Comparison of ENCODE assay signal across 22 cellular contexts in the genomic region with DNA sequence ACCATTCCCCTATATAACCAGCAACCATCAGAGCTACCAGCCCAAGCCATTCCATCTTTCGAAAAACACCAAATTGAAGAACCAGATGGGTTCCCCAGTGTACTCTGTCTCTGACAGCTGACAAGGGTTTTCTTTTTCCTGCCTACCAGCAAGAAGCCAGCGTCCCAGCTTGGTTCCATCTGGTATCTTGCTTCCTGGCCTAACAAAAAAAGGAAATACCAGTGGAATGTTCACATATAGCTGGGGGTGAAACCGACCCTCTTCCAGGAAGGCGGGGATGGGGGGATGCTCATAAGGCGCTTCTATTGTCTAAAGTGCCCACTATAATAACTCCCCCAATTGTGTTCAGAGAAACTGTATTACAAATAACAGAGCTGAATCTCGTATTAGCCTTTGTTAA.
"Had no signal": no experiment of that assay in that cellular context is flagged by ENCODE, and none has a peak within 500 bp of the region (broad histone marks: within the 10 kb centered on the region; RNA-seq: fewer than 3 reads in every experiment).

No MANE protein-coding gene starts in this region.

- DNase-seq: dorsolateral prefrontal cortex; effector CD8-positive, alpha-beta T cell; esophagus squamous epithelium; foreskin keratinocyte; heart left ventricle; hippocampal formation; mammary epithelial cell; mucosa of descending colon; naive thymus-derived CD8-positive, alpha-beta T cell; psoas muscle; sigmoid colon; stimulated activated CD4-positive, alpha-beta T cell treated with anti-CD3 and anti-CD28 coated beads, Interleukin-2, amount 100 ng/mL, for 24 hours; stimulated activated CD4-positive, alpha-beta T cell treated with anti-CD3 and anti-CD28 coated beads, Interleukin-4, amount 100 ng/mL, for 4 hours; stimulated activated naive CD4-positive, alpha-beta T cell; stomach; substantia nigra; transverse colon had no signal

- H3K27me3 ChIP-seq: dorsolateral prefrontal cortex, esophagus squamous epithelium, foreskin keratinocyte, neutrophil, sigmoid colon, stomach, transverse colon had no signal

- H3K4me3 ChIP-seq: coronary artery, dorsolateral prefrontal cortex, esophagus squamous epithelium, heart left ventricle, mucosa of descending colon, psoas muscle, sigmoid colon, skin epidermis, stomach, thoracic aorta, transverse colon had no signal

- H3K9me3 ChIP-seq: mucosa of descending colon, neutrophil, thoracic aorta, transverse colon had no signal

- H3K4me1 ChIP-seq: esophagus squamous epithelium, foreskin keratinocyte, psoas muscle, sigmoid colon, stomach, transverse colon had no signal

- ATAC-seq: foreskin keratinocyte; heart left ventricle; mucosa of descending colon; naive thymus-derived CD8-positive, alpha-beta T cell; psoas muscle had no signal

- H3K36me3 ChIP-seq: heart left ventricle, neutrophil, sigmoid colon, thoracic aorta, transverse colon had no signal

- H3K27ac ChIP-seq: coronary artery, epithelial cell of prostate, esophagus squamous epithelium, foreskin keratinocyte, heart left ventricle, neutrophil, psoas muscle, sigmoid colon, stomach, thoracic aorta, transverse colon had no signal
